ENCODE assay signal across 8 cellular contexts in the genomic region with DNA sequence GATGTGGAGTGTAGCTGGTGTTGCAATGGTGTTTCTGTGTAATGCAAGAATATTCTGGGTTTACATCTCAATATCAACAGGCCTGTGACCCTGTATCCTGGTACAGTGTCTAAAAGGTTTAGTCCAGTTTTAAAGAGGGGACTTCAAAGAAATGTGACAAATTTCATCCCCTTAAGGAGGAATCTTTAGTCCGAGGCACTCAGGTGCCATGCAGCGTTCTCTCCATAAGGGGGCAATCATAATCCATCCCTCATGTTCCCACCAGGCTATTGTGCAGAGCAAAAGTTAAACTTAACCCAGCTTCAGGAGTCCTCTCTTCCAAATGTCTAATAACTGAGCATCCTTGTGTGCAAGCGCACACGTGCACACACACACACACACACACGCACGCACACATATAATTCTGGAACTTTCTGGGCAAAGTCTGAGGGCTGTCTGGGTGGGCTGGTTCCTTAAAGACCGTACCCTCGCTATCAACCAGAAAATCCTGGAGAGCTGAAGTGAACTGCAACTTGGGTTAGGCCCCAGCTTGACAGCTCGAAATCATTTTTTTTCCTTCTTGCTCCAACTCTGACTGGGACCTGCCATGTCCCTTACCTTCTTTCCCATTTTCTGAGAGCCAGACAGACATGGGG. TPM values are rescaled to one million over a fixed set of nuclear protein-coding genes. Genes with fewer than 3 reads are reported as not detected.
DNase-seq lines count a peak whose midpoint lies in the region; ATAC-seq, FAIRE-seq and TF ChIP-seq lines count a peak whose summit lies in the region.

No MANE protein-coding gene starts in this region.

- intact Hi-C loops in A673 (cut with micrococcal nuclease; ENCODE audit: unreplicated experiment) = loop anchor here (2.0 to 10.0 kb wide), 3 partner anchors 139 to 923 kb away; no protein-coding TSS in a partner anchor

- TF ChIP-seq CTCF in A673 (conservative IDR thresholded peaks at IDR 0.05; ENCODE audit: low read depth, low read length) (peak; percentile 86), GM10248 (IDR thresholded peaks at IDR 0.05; ENCODE audit: control extremely low read depth, extremely low read depth, low read depth, missing control alignments) (peak; percentile 57), astrocyte (IDR thresholded peaks at IDR 0.05; ENCODE audit: insufficient read depth, low read depth, low read length) (peak; percentile 95), thoracic aorta (IDR thresholded peaks at IDR 0.05) (peak; percentile 69)

- H3K27ac ChIP-seq in A673 (ENCODE audit: low read depth, low read length, poor library complexity, severe bottlenecking) (no peak overlapping the region), astrocyte (ENCODE audit: low read depth, low read length) (no peak overlapping the region), thoracic aorta (peak overlapping the region; percentile 13 to 19)
- H3K27ac ChIP-seq in CD8-positive, alpha-beta memory T cell (ENCODE audit: low read depth, low read length) = no peak overlapping the region

- CTCF ChIA-PET in A673 (lab: Charles Lee) = interaction anchor here (1.0 kb wide), 1 partner anchor 48 kb away, joined by 3 read pairs; no protein-coding TSS in a partner anchor
- CTCF ChIA-PET in GM10248 (lab: Yijun Ruan, JAX) = interaction anchor here (1.0 to 1.5 kb wide), 6 partner anchors 8 to 639 kb away, joined by 3 to 4 read pairs (median 3); no protein-coding TSS in a partner anchor
- CTCF ChIA-PET in CD8-positive, alpha-beta memory T cell (lab: Charles Lee) = no interaction called here

- POLR2A ChIA-PET in A673 (lab: Charles Lee; ENCODE audit: low non-redundant PET) = no interaction called here
- POLR2A ChIA-PET in GM10248 (lab: Yijun Ruan, JAX) = no interaction called here
- POLR2A ChIA-PET in CD8-positive, alpha-beta memory T cell (lab: Charles Lee) = no interaction called here

- H3K4me3 Mint-ChIP-seq in astrocyte (ENCODE audit: unreplicated experiment) = no peak overlapping the region
- no peak overlapping the region for H3K4me3 Mint-ChIP-seq in CD8-positive, alpha-beta memory T cell

- H3K4me3 ChIP-seq in A673 (ENCODE audit: low read depth, low read length, poor library complexity, severe bottlenecking) (no peak overlapping the region), astrocyte (ENCODE audit: insufficient read depth, low read depth, low read length) (no peak overlapping the region), thoracic aorta (peak overlapping the region; percentile 44)
- no peak overlapping the region for H3K4me3 ChIP-seq in CD8-positive, alpha-beta memory T cell (ENCODE audit: low read length)

- H2AFZ ChIP-seq in astrocyte (ENCODE audit: low read depth, low read length) = no peak overlapping the region

- no peak for ATAC-seq in thoracic aorta (ENCODE audit: insufficient number of reproducible peaks, low FRiP score, low read depth)
- no peak for ATAC-seq in GM21381 (IDR thresholded peaks at IDR 0.05; ENCODE audit: unreplicated experiment)

- peak; percentile 68 for DNase-seq in A673 (ENCODE audit: low spot score)
- DNase-seq in GM10248 (ENCODE audit: extremely low spot score) = peak; percentile 66
- DNase-seq in NCI-H2171 treated with DMSO at 0.1 percent for 48 hours (lab: John Stamatoyannopoulos, UW) = peak; percentile 71
- DNase-seq in astrocyte (ENCODE audit: low read depth) = peak; percentile 20
- DNase-seq in iPS-NIHi11 (ENCODE audit: low spot score) = peak; percentile 75
- no peak for DNase-seq in thoracic aorta (ENCODE audit: low spot score)
- no peak for DNase-seq in CD8-positive, alpha-beta memory T cell

- H3K4me1 ChIP-seq in A673 (ENCODE audit: insufficient read depth, low read length, poor library complexity, severe bottlenecking) (peaks cover 11% of the 10 kb centered on the region), astrocyte (ENCODE audit: insufficient read depth, low read length) (peaks cover 7% of the 10 kb centered on the region), thoracic aorta (ENCODE audit: control insufficient read depth in 1 of 2, low read depth in 2 of 2) (peaks cover 0 to 13% of the 10 kb centered on the region in 2 donors)
- no peaks in the 10 kb centered on the region for H3K4me1 ChIP-seq in CD8-positive, alpha-beta memory T cell (ENCODE audit: insufficient read depth, low read length)

- H3K36me3 Mint-ChIP-seq in astrocyte (ENCODE audit: low read depth, unreplicated experiment) = peaks cover 3% of the 10 kb centered on the region
- H3K36me3 Mint-ChIP-seq in CD8-positive, alpha-beta memory T cell = peaks cover 0 to 1% (median 1%) of the 10 kb centered on the region in 3 donors

- H3K36me3 ChIP-seq in A673 (ENCODE audit: insufficient read depth, low read length, poor library complexity, severe bottlenecking) (no peaks in the 10 kb centered on the region), astrocyte (ENCODE audit: insufficient read depth, low read length) (no peaks in the 10 kb centered on the region), thoracic aorta (no peaks in the 10 kb centered on the region)
- no peaks in the 10 kb centered on the region for H3K36me3 ChIP-seq in CD8-positive, alpha-beta memory T cell (ENCODE audit: insufficient read depth, low read length)

- H3K4me2 ChIP-seq in astrocyte (ENCODE audit: low read length) = no peak overlapping the region

- H3K27me3 Mint-ChIP-seq in astrocyte (ENCODE audit: low read depth, unreplicated experiment) = peaks cover 21% of the 10 kb centered on the region
- H3K27me3 Mint-ChIP-seq in CD8-positive, alpha-beta memory T cell = no peaks in the 10 kb centered on the region

- H3K9me3 Mint-ChIP-seq in astrocyte (ENCODE audit: unreplicated experiment) = no peaks in the 10 kb centered on the region
- H3K9me3 Mint-ChIP-seq in CD8-positive, alpha-beta memory T cell = no peaks in the 10 kb centered on the region

- H3K9ac ChIP-seq in astrocyte (ENCODE audit: low read length) = no peak overlapping the region

- BruUV-seq in A673 (replicated peaks; lab: Mats Ljungman, UMichigan) = no TSS peak

- H3K9me3 ChIP-seq in A673 (ENCODE audit: low read depth, low read length, poor library complexity, severe bottlenecking) (no peaks in the 10 kb centered on the region), astrocyte (ENCODE audit: insufficient read depth, low read depth, low read length) (no peaks in the 10 kb centered on the region), thoracic aorta (no peaks in the 10 kb centered on the region)
- no peaks in the 10 kb centered on the region for H3K9me3 ChIP-seq in CD8-positive, alpha-beta memory T cell (ENCODE audit: low read length)

- H3K4me1 Mint-ChIP-seq in astrocyte (ENCODE audit: low read depth, unreplicated experiment) = peaks cover 9% of the 10 kb centered on the region
- peaks cover 0 to 6% (median 4%) of the 10 kb centered on the region in 3 donors for H3K4me1 Mint-ChIP-seq in CD8-positive, alpha-beta memory T cell

- H3K27ac Mint-ChIP-seq in astrocyte (ENCODE audit: unreplicated experiment) = no peak overlapping the region
- no peak overlapping the region for H3K27ac Mint-ChIP-seq in CD8-positive, alpha-beta memory T cell

- peaks cover 3% of the 10 kb centered on the region for H4K20me1 ChIP-seq in astrocyte (ENCODE audit: insufficient read depth, low read length)

- H3K27me3 ChIP-seq in A673 (replicated peaks; ENCODE audit: insufficient read depth, low read depth, low read length, poor library complexity) (no peaks in the 10 kb centered on the region), astrocyte (ENCODE audit: insufficient read depth, low read length) (peaks cover 2% of the 10 kb centered on the region), thoracic aorta (replicated peaks; ENCODE audit: insufficient read depth) (no peaks in the 10 kb centered on the region)
- no peaks in the 10 kb centered on the region for H3K27me3 ChIP-seq in CD8-positive, alpha-beta memory T cell (ENCODE audit: insufficient read depth, low read length, poor library complexity, severe bottlenecking)

- H3K79me2 ChIP-seq in astrocyte (ENCODE audit: insufficient read depth, low read length) = no peaks in the 10 kb centered on the region

- FAIRE-seq in astrocyte (lab: Jason Lieb, UNC) = no peak

RNA-seq across cellular contexts. Expression of a gene that starts 46.0 kb away (rescaled TPM):
- total RNA-seq in A673 (2021) = 0.47 and 0.55 TPM in 2 replicates
- total RNA-seq in astrocyte = 2.4 and 2.5 TPM in 2 replicates
- not detected for total RNA-seq in thoracic aorta
- total RNA-seq in CD8-positive, alpha-beta memory T cell = not detected
- polyA plus RNA-seq in CD8-positive, alpha-beta memory T cell = 0.05 TPM

Comparison
In these comparisons a context has a peak if more than half of its experiments do, and no peak if none do; other contexts are left out.
1. DNase-seq: peak in A673 (single experiment), GM10248 (single experiment), NCI-H2171 treated with DMSO at 0.1 percent for 48 hours (single experiment), astrocyte (single experiment) and iPS-NIHi11 (single experiment); none in thoracic aorta (single experiment) and CD8-positive, alpha-beta memory T cell (0 of 5).
2. H3K27ac ChIP-seq: peak in thoracic aorta (2 of 2); none in A673 (single experiment), astrocyte (single experiment) and CD8-positive, alpha-beta memory T cell (single experiment).
3. Peak in every context shown above with its lines, with median percentiles within 50 percentile points of each other: CTCF ChIP-seq.